19 cellular contexts compared by ENCODE assay signal in genomic region chr1:81052162-81052561, GRCh38.
A peak's percentile ranks its signal among the peaks of the same experiment; 100 is the strongest.
DNase-seq lines count a peak whose midpoint lies in the region; ATAC-seq and TF ChIP-seq lines count a peak whose summit lies in the region.
"Had no signal": no experiment of that assay in that cellular context is flagged by ENCODE, and none has a peak within 500 bp of the region (broad histone marks: within the 10 kb centered on the region; RNA-seq: fewer than 3 reads in every experiment).

No MANE protein-coding gene starts in this region.

- H3K27me3 ChIP-seq in GM23338 (ENCODE audit: insufficient read depth) (no peaks in the 10 kb centered on the region), HAP-1 (ENCODE audit: low read depth) (no peaks in the 10 kb centered on the region), SU-DHL-6 (ENCODE audit: low read length) (no peaks in the 10 kb centered on the region), neural progenitor cell (no peaks in the 10 kb centered on the region), Caco-2 (replicated peaks; ENCODE audit: control insufficient read depth, insufficient read depth, low read length) (no peaks in the 10 kb centered on the region)
- H3K27me3 ChIP-seq: BE2C, BLaER1 had no signal

- H3K9me2 ChIP-seq in GM23338 (ENCODE audit: insufficient read depth) (no peaks in the 10 kb centered on the region), SU-DHL-6 (replicated peaks; ENCODE audit: insufficient read depth, low read length) (no peaks in the 10 kb centered on the region; the same call in 1 of the 2 replicates)

- in situ Hi-C loops in HAP-1 (cut with MboI; ENCODE audit: low sequenced_read_pairs), result no loop called here

- H3K27me3 Mint-ChIP-seq in GM23338 (ENCODE audit: insufficient read depth, low read depth, poor library complexity), result no peaks in the 10 kb centered on the region
- no peaks in the 10 kb centered on the region for H3K27me3 Mint-ChIP-seq in neural progenitor cell (ENCODE audit: insufficient read depth, low read depth)
- H3K27me3 Mint-ChIP-seq in Caco-2 (ENCODE audit: insufficient read depth, unreplicated experiment), result no peaks in the 10 kb centered on the region
- H3K27me3 Mint-ChIP-seq: CD4-positive, CD25-positive, alpha-beta regulatory T cell had no signal

- CTCF ChIA-PET in Caco-2 (lab: Charles Lee), result no interaction called here

- H3K4me2 ChIP-seq in GM23338, result 0 out of 2 replicates have a peak overlapping the region, but pooled peaks have one; percentile 28
- no peak overlapping the region for H3K4me2 ChIP-seq in SU-DHL-6 (ENCODE audit: low read depth, low read length, poor library complexity, severe bottlenecking)
- H3K4me2 ChIP-seq in neural progenitor cell, result no peak overlapping the region
- H3K4me2 ChIP-seq: BLaER1 had no signal

- peak; percentile 54; the same call in 2 of the 3 replicates for ATAC-seq in GM23338
- ATAC-seq: CD8-positive, alpha-beta T cell had no signal

- H3K27ac Mint-ChIP-seq in GM23338 (no peak overlapping the region), neural progenitor cell (no peak overlapping the region), Caco-2 (ENCODE audit: unreplicated experiment) (no peak overlapping the region)
- H3K27ac Mint-ChIP-seq: CD14-positive monocyte; CD4-positive, CD25-positive, alpha-beta regulatory T cell; CD8-positive, alpha-beta T cell had no signal

- H3K4me3 ChIP-seq in GM23338, result no peak overlapping the region
- H3K4me3 ChIP-seq in HAP-1, result no peak overlapping the region
- H3K4me3 ChIP-seq in SU-DHL-6 (ENCODE audit: insufficient read depth, low read length, poor library complexity, severe bottlenecking), result no peak overlapping the region
- no peak overlapping the region for H3K4me3 ChIP-seq in neural progenitor cell
- H3K4me3 ChIP-seq in Caco-2 (ENCODE audit: low read depth, low read length), result no peak overlapping the region
- H3K4me3 ChIP-seq: BLaER1 had no signal

- H3K36me3 Mint-ChIP-seq in GM23338 (ENCODE audit: low read depth) (no peaks in the 10 kb centered on the region), neural progenitor cell (no peaks in the 10 kb centered on the region), Caco-2 (ENCODE audit: insufficient read depth, unreplicated experiment) (no peaks in the 10 kb centered on the region)
- H3K36me3 Mint-ChIP-seq: CD14-positive monocyte; CD4-positive, CD25-positive, alpha-beta regulatory T cell; CD8-positive, alpha-beta T cell had no signal

- H4K20me1 ChIP-seq in GM23338 (replicated peaks; ENCODE audit: insufficient read depth) (no peaks in the 10 kb centered on the region), SU-DHL-6 (ENCODE audit: low read depth, low read length) (no peaks in the 10 kb centered on the region), neural progenitor cell (ENCODE audit: low read depth) (no peaks in the 10 kb centered on the region)
- H4K20me1 ChIP-seq: BLaER1 had no signal

- H2AFZ ChIP-seq in GM23338 (no peak overlapping the region), SU-DHL-6 (ENCODE audit: low read depth, low read length, severe bottlenecking) (peak overlapping the region; percentile 15), neural progenitor cell (replicated peaks) (no peak overlapping the region)

- no peak for DNase-seq in GM23338 (ENCODE audit: low spot score)
- peak; percentile 42 to 54 for DNase-seq in HAP-1 (ENCODE audit: low spot score in 2 of 2)
- DNase-seq in neural progenitor cell (ENCODE audit: low spot score), result peak; percentile 11
- DNase-seq in Caco-2, result no peak
- no peak for DNase-seq in SHP77 treated with DMSO at 0.1 percent for 48 hours (lab: John Stamatoyannopoulos, UW)
- no peak for DNase-seq in NCI-H524 (lab: John Stamatoyannopoulos, UW)
- DNase-seq: 8988T; ACHN; BE2C; C1 segment of cervical spinal cord; CD4-positive, CD25-positive, alpha-beta regulatory T cell; CD8-positive, alpha-beta T cell; DMS 273 treated with DMSO at 0.1 percent for 48 hours; DMS153; DMS79 treated with DMSO at 0.1 percent for 48 hours; GF-D8 had no signal

- H3K36me3 ChIP-seq in GM23338 (ENCODE audit: insufficient read depth) (no peaks in the 10 kb centered on the region), HAP-1 (replicated peaks) (no peaks in the 10 kb centered on the region), SU-DHL-6 (ENCODE audit: low read length) (no peaks in the 10 kb centered on the region), neural progenitor cell (no peaks in the 10 kb centered on the region), Caco-2 (ENCODE audit: control insufficient read depth, insufficient read depth, low read length) (no peaks in the 10 kb centered on the region)
- H3K36me3 ChIP-seq: BE2C, BLaER1 had no signal

- H3K27ac ChIP-seq in GM23338 (ENCODE audit: low read depth), result no peak overlapping the region
- no peak overlapping the region for H3K27ac ChIP-seq in SU-DHL-6 (ENCODE audit: low read depth, low read length)
- no peak overlapping the region for H3K27ac ChIP-seq in neural progenitor cell
- H3K27ac ChIP-seq: BLaER1 had no signal

- H3K4me3 Mint-ChIP-seq in GM23338, result no peak overlapping the region
- H3K4me3 Mint-ChIP-seq in neural progenitor cell, result no peak overlapping the region
- H3K4me3 Mint-ChIP-seq in Caco-2 (ENCODE audit: unreplicated experiment), result no peak overlapping the region
- H3K4me3 Mint-ChIP-seq: CD14-positive monocyte; CD4-positive, CD25-positive, alpha-beta regulatory T cell; CD8-positive, alpha-beta T cell had no signal

- H3K4me1 ChIP-seq in GM23338 (ENCODE audit: insufficient read depth), result peaks cover 13% of the 10 kb centered on the region; the same call in 1 of the 2 replicates
- H3K4me1 ChIP-seq in HAP-1, result peaks cover 15% of the 10 kb centered on the region
- peaks cover 6% of the 10 kb centered on the region for H3K4me1 ChIP-seq in neural progenitor cell
- no peaks in the 10 kb centered on the region for H3K4me1 ChIP-seq in Caco-2
- H3K4me1 ChIP-seq: BE2C, BLaER1 had no signal

- no TSS peak for BruUV-seq in Caco-2 (replicated peaks; lab: Mats Ljungman, UMichigan)

- POLR2A ChIA-PET in Caco-2 (lab: Charles Lee), result no interaction called here

- intact Hi-C loops in Caco-2 (cut with micrococcal nuclease; ENCODE audit: unreplicated experiment), result no loop called here

- H3K79me2 ChIP-seq in GM23338 (replicated peaks; ENCODE audit: insufficient read depth) (no peaks in the 10 kb centered on the region), SU-DHL-6 (ENCODE audit: insufficient read depth, low read length) (no peaks in the 10 kb centered on the region), neural progenitor cell (ENCODE audit: low read depth) (no peaks in the 10 kb centered on the region)

- H3K9ac ChIP-seq in SU-DHL-6 (ENCODE audit: low read length) (no peak overlapping the region), neural progenitor cell (no peak overlapping the region)
- H3K9ac ChIP-seq: BLaER1 had no signal

- H3K9me3 ChIP-seq in HAP-1, result no peaks in the 10 kb centered on the region
- no peaks in the 10 kb centered on the region for H3K9me3 ChIP-seq in SU-DHL-6 (ENCODE audit: insufficient read depth, low read length)
- H3K9me3 ChIP-seq in neural progenitor cell (ENCODE audit: low read depth), result no peaks in the 10 kb centered on the region
- no peaks in the 10 kb centered on the region for H3K9me3 ChIP-seq in Caco-2
- H3K9me3 ChIP-seq: BE2C, BLaER1 had no signal

- H3K4me1 Mint-ChIP-seq in GM23338 (peaks cover 19% of the 10 kb centered on the region), neural progenitor cell (peaks cover 5% of the 10 kb centered on the region), Caco-2 (ENCODE audit: low read depth, unreplicated experiment) (no peaks in the 10 kb centered on the region)
- H3K4me1 Mint-ChIP-seq: CD4-positive, CD25-positive, alpha-beta regulatory T cell had no signal

- TF ChIP-seq CTCF in GM23338 (conservative IDR thresholded peaks at IDR 0.05; ENCODE audit: low read depth in 2 of 2), result no peak
- TF ChIP-seq CTCF in SU-DHL-6 (IDR thresholded peaks at IDR 0.05; ENCODE audit: insufficient read depth, low read length, poor library complexity, severe bottlenecking), result no peak
- TF ChIP-seq CTCF in neural progenitor cell (IDR thresholded peaks at IDR 0.05), result no peak
- no peak for TF ChIP-seq CTCF in Caco-2 (IDR thresholded peaks at IDR 0.05; ENCODE audit: insufficient read depth in 1 of 2, low read depth in 1 of 2, low read length in 1 of 2, severe bottlenecking in 1 of 2, unreplicated experiment in 1 of 2)

- no peaks in the 10 kb centered on the region for H3K9me3 Mint-ChIP-seq in GM23338
- H3K9me3 Mint-ChIP-seq in neural progenitor cell, result no peaks in the 10 kb centered on the region
- H3K9me3 Mint-ChIP-seq in Caco-2 (ENCODE audit: unreplicated experiment), result no peaks in the 10 kb centered on the region
- H3K9me3 Mint-ChIP-seq: CD8-positive, alpha-beta T cell had no signal

- H3F3A ChIP-seq in GM23338 (replicated peaks; ENCODE audit: low read depth) (no peaks in the 10 kb centered on the region), SU-DHL-6 (ENCODE audit: insufficient read depth) (no peaks in the 10 kb centered on the region), neural progenitor cell (ENCODE audit: low read depth) (no peaks in the 10 kb centered on the region)

TF ChIP-seq in GM23338, 12 proteins besides CTCF, POLR2A, EP300 and RAD21 (continues in another document):
- no peak for TF ChIP-seq NANOG (IDR thresholded peaks at IDR 0.05; ENCODE audit: borderline replicate concordance)
- no peak for TF ChIP-seq EZH2phosphoT487 (IDR thresholded peaks at IDR 0.05; ENCODE audit: unreplicated experiment)

Comparison
In these comparisons a context has a peak if more than half of its experiments do, and no peak if none do; other contexts are left out.
1. DNase-seq: peak in HAP-1 (2 of 2) and neural progenitor cell (single experiment); none in GM23338 (single experiment), Caco-2 (0 of 2), SHP77 treated with DMSO at 0.1 percent for 48 hours (single experiment) and NCI-H524 (0 of 2).